Comparison of ENCODE assay signal across 1 cellular context in the genomic region with DNA sequence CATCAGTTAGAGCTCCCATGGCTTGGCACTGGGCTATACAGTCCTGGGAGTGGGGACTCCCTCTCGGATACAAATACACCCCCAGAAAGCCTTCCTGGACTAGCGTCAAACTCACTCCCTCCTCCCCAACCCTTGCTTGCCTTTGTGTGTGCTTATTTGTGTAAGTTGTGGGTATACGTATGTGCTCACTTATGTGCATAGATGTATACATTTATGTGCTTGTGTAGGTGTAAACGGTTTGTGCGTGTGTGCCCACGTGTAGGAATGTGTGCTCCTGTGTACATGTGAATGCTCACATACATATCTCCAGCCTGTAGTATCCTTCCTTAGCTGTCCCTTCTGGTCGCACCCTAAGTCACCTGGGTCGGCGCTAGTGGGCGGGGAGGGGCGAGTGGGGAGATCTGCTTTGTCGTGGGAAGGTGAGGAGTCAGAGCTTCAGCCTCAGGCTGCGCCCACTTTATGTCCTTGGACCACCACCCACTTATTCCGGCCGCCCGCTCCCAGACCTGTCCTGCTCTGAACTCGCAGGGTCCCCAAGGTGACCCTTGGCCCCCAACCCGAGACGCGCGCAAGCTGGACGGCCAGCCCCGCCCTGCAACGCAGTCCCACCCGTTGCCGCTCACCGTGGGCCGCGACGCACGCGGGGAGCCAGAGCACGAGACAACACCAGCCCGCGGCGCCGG.
TF ChIP-seq lines count a peak whose summit lies in the region.

No MANE protein-coding gene starts in this region.

TF ChIP-seq in K562, 482 proteins besides CTCF, POLR2A, EP300 and RAD21 (continued from another document):
- TF ChIP-seq, protein P1, sequence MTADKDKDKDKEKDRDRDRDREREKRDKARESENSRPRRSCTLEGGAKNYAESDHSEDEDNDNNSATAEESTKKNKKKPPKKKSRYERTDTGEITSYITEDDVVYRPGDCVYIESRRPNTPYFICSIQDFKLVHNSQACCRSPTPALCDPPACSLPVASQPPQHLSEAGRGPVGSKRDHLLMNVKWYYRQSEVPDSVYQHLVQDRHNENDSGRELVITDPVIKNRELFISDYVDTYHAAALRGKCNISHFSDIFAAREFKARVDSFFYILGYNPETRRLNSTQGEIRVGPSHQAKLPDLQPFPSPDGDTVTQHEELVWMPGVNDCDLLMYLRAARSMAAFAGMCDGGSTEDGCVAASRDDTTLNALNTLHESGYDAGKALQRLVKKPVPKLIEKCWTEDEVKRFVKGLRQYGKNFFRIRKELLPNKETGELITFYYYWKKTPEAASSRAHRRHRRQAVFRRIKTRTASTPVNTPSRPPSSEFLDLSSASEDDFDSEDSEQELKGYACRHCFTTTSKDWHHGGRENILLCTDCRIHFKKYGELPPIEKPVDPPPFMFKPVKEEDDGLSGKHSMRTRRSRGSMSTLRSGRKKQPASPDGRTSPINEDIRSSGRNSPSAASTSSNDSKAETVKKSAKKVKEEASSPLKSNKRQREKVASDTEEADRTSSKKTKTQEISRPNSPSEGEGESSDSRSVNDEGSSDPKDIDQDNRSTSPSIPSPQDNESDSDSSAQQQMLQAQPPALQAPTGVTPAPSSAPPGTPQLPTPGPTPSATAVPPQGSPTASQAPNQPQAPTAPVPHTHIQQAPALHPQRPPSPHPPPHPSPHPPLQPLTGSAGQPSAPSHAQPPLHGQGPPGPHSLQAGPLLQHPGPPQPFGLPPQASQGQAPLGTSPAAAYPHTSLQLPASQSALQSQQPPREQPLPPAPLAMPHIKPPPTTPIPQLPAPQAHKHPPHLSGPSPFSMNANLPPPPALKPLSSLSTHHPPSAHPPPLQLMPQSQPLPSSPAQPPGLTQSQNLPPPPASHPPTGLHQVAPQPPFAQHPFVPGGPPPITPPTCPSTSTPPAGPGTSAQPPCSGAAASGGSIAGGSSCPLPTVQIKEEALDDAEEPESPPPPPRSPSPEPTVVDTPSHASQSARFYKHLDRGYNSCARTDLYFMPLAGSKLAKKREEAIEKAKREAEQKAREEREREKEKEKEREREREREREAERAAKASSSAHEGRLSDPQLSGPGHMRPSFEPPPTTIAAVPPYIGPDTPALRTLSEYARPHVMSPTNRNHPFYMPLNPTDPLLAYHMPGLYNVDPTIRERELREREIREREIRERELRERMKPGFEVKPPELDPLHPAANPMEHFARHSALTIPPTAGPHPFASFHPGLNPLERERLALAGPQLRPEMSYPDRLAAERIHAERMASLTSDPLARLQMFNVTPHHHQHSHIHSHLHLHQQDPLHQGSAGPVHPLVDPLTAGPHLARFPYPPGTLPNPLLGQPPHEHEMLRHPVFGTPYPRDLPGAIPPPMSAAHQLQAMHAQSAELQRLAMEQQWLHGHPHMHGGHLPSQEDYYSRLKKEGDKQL (CRISPR knock-in tag; IDR thresholded peaks at IDR 0.05; ENCODE audit: borderline replicate concordance): no peak
- TF ChIP-seq LEF1 (IDR thresholded peaks at IDR 0.05) (0 out of 2 replicates have a peak, but pooled peaks have one; percentile 11), FIP1L1 (IDR thresholded peaks at IDR 0.05; ENCODE audit: low read depth, low read length, poor library complexity, severe bottlenecking) (peak; percentile 4), ZSCAN32 (CRISPR knock-in tag; IDR thresholded peaks at IDR 0.05) (no peak), ZNF165 (CRISPR knock-in tag; IDR thresholded peaks at IDR 0.05; ENCODE audit: borderline replicate concordance) (no peak), NFXL1 (CRISPR knock-in tag; IDR thresholded peaks at IDR 0.05) (no peak), DIDO1 (tag; IDR thresholded peaks at IDR 0.05; ENCODE audit: low read depth) (no peak), FOXK2 (conservative IDR thresholded peaks at IDR 0.05 in 1 of 2, IDR thresholded peaks at IDR 0.05 in 1 of 2; ENCODE audit: low read depth in 2 of 2) (peak; percentile 39 to 74; a peak in 1 of 4 replicates), SPI1 (IDR thresholded peaks at IDR 0.05; ENCODE audit: borderline replicate concordance, low read depth, low read length) (no peak), ZKSCAN3 (CRISPR knock-in tag; IDR thresholded peaks at IDR 0.05) (no peak), RUNX1 (IDR thresholded peaks at IDR 0.05; ENCODE audit: low read depth) (no peak), MCM3 (IDR thresholded peaks at IDR 0.05) (no peak), FOXA3 (CRISPR knock-in tag; conservative IDR thresholded peaks at IDR 0.05 in 1 of 2, IDR thresholded peaks at IDR 0.05 in 1 of 2) (no peak), ARNT (IDR thresholded peaks at IDR 0.05) (no peak), ZNF75A (CRISPR knock-in tag; IDR thresholded peaks at IDR 0.05) (no peak), KDM1A (IDR thresholded peaks at IDR 0.05) (peak in 1 of 2 experiments; percentile 87; a peak in 3 of 4 replicates), CCAR2 (IDR thresholded peaks at IDR 0.05; ENCODE audit: low read depth, low read length) (no peak), HDAC1 (IDR thresholded peaks at IDR 0.05) (peak in 1 of 2 experiments; percentile 71; a peak in 2 of 4 replicates), TGIF2 (CRISPR knock-in tag; IDR thresholded peaks at IDR 0.05) (peak; percentile 78; the same call in 1 of the 2 replicates), BRCA1 (IDR thresholded peaks at IDR 0.05) (no peak), BRCA1 (CRISPR knock-in tag; IDR thresholded peaks at IDR 0.05) (no peak), NR2C2 (CRISPR knock-in tag; IDR thresholded peaks at IDR 0.05) (peak; percentile 55), NR2C2 (tag; IDR thresholded peaks at IDR 0.05) (peak; percentile 48; the same call in 1 of the 2 replicates), SIN3B (IDR thresholded peaks at IDR 0.05; ENCODE audit: low read depth) (peak; percentile 34; the same call in 1 of the 2 replicates), TARDBP (IDR thresholded peaks at IDR 0.05) (no peak), ZNF24 (IDR thresholded peaks at IDR 0.05) (no peak)
- TF ChIP-seq, protein P2, sequence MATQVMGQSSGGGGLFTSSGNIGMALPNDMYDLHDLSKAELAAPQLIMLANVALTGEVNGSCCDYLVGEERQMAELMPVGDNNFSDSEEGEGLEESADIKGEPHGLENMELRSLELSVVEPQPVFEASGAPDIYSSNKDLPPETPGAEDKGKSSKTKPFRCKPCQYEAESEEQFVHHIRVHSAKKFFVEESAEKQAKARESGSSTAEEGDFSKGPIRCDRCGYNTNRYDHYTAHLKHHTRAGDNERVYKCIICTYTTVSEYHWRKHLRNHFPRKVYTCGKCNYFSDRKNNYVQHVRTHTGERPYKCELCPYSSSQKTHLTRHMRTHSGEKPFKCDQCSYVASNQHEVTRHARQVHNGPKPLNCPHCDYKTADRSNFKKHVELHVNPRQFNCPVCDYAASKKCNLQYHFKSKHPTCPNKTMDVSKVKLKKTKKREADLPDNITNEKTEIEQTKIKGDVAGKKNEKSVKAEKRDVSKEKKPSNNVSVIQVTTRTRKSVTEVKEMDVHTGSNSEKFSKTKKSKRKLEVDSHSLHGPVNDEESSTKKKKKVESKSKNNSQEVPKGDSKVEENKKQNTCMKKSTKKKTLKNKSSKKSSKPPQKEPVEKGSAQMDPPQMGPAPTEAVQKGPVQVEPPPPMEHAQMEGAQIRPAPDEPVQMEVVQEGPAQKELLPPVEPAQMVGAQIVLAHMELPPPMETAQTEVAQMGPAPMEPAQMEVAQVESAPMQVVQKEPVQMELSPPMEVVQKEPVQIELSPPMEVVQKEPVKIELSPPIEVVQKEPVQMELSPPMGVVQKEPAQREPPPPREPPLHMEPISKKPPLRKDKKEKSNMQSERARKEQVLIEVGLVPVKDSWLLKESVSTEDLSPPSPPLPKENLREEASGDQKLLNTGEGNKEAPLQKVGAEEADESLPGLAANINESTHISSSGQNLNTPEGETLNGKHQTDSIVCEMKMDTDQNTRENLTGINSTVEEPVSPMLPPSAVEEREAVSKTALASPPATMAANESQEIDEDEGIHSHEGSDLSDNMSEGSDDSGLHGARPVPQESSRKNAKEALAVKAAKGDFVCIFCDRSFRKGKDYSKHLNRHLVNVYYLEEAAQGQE (CRISPR knock-in tag; IDR thresholded peaks at IDR 0.05; ENCODE audit: low read depth): 0 out of 2 replicates have a peak, but pooled peaks have one; percentile 58
- TF ChIP-seq, protein P3, sequence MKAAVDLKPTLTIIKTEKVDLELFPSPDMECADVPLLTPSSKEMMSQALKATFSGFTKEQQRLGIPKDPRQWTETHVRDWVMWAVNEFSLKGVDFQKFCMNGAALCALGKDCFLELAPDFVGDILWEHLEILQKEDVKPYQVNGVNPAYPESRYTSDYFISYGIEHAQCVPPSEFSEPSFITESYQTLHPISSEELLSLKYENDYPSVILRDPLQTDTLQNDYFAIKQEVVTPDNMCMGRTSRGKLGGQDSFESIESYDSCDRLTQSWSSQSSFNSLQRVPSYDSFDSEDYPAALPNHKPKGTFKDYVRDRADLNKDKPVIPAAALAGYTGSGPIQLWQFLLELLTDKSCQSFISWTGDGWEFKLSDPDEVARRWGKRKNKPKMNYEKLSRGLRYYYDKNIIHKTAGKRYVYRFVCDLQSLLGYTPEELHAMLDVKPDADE (conservative IDR thresholded peaks at IDR 0.05; ENCODE audit: control insufficient read depth, low read depth, low read length): no peak; the same call in 1 of the 2 replicates
- TF ChIP-seq, protein P4, sequence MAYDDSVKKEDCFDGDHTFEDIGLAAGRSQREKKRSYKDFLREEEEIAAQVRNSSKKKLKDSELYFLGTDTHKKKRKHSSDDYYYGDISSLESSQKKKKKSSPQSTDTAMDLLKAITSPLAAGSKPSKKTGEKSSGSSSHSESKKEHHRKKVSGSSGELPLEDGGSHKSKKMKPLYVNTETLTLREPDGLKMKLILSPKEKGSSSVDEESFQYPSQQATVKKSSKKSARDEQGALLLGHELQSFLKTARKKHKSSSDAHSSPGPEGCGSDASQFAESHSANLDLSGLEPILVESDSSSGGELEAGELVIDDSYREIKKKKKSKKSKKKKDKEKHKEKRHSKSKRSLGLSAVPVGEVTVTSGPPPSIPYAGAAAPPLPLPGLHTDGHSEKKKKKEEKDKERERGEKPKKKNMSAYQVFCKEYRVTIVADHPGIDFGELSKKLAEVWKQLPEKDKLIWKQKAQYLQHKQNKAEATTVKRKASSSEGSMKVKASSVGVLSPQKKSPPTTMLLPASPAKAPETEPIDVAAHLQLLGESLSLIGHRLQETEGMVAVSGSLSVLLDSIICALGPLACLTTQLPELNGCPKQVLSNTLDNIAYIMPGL (CRISPR knock-in tag; IDR thresholded peaks at IDR 0.05): 0 out of 2 replicates have a peak, but pooled peaks have one; percentile 2
- TF ChIP-seq, protein P5, sequence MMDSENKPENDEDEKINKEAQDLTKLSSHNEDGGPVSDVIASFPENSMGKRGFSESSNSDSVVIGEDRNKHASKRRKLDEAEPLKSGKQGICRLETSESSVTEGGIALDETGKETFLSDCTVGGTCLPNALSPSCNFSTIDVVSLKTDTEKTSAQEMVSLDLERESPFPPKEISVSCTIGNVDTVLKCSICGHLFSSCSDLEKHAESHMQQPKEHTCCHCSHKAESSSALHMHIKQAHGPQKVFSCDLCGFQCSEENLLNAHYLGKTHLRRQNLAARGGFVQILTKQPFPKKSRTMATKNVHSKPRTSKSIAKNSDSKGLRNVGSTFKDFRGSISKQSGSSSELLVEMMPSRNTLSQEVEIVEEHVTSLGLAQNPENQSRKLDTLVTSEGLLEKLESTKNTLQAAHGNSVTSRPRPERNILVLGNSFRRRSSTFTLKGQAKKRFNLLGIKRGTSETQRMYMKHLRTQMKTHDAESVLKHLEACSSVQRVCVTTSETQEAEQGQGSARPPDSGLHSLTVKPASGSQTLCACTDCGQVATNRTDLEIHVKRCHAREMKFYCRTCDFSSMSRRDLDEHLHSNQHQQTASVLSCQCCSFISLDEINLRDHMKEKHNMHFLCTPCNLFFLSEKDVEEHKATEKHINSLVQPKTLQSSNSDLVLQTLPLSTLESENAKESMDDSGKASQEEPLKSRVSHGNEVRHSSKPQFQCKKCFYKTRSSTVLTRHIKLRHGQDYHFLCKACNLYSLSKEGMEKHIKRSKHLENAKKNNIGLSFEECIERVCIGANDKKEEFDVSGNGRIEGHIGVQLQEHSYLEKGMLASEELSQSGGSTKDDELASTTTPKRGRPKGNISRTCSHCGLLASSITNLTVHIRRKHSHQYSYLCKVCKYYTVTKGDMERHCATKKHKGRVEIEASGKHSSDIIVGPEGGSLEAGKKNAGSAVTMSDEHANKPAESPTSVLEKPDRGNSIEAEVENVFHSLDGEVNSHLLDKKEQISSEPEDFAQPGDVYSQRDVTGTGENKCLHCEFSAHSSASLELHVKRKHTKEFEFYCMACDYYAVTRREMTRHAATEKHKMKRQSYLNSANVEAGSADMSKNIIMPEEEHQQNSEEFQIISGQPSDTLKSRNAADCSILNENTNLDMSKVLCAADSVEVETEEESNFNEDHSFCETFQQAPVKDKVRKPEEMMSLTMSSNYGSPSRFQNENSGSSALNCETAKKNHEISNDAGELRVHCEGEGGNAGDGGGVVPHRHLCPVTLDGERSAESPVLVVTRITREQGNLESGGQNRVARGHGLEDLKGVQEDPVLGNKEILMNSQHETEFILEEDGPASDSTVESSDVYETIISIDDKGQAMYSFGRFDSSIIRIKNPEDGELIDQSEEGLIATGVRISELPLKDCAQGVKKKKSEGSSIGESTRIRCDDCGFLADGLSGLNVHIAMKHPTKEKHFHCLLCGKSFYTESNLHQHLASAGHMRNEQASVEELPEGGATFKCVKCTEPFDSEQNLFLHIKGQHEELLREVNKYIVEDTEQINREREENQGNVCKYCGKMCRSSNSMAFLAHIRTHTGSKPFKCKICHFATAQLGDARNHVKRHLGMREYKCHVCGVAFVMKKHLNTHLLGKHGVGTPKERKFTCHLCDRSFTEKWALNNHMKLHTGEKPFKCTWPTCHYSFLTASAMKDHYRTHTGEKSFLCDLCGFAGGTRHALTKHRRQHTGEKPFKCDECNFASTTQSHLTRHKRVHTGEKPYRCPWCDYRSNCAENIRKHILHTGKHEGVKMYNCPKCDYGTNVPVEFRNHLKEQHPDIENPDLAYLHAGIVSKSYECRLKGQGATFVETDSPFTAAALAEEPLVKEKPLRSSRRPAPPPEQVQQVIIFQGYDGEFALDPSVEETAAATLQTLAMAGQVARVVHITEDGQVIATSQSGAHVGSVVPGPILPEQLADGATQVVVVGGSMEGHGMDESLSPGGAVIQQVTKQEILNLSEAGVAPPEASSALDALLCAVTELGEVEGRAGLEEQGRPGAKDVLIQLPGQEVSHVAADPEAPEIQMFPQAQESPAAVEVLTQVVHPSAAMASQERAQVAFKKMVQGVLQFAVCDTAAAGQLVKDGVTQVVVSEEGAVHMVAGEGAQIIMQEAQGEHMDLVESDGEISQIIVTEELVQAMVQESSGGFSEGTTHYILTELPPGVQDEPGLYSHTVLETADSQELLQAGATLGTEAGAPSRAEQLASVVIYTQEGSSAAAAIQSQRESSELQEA (IDR thresholded peaks at IDR 0.05; ENCODE audit: low read depth): no peak
